In genomic region chr9:14248149-14248548, GRCh38 we compare ENCODE assay signal across 32 cellular contexts.
"Had no signal": no experiment of that assay in that cellular context is flagged by ENCODE, and none has a peak within 500 bp of the region (broad histone marks: within the 10 kb centered on the region; RNA-seq: fewer than 3 reads in every experiment).

No MANE protein-coding gene starts in this region.

- H3K4me3 Mint-ChIP-seq: naive thymus-derived CD4-positive, alpha-beta T cell; natural killer cell; nephron; neural progenitor cell; stimulated activated memory B cell treated with anti-CD40 and anti-IgM and Interleukin-4, amounts not matched to agents 10 μg/mL and 1 μg/mL and 100 μg/mL, for 72 hours; stimulated activated naive CD8-positive, alpha-beta T cell treated with anti-CD3 and anti-CD28 coated beads, Interleukin-15, amount 100 ng/mL, for 72 hours had no signal

- H3K9me3 ChIP-seq: ovary, psoas muscle, spleen, suprapubic skin, testis, tibial artery, transverse colon, upper lobe of left lung, vagina had no signal

- H3K79me2 ChIP-seq: parathyroid adenoma had no signal

- H3K27me3 ChIP-seq: neural progenitor cell, ovary, spleen, suprapubic skin, testis, tibial artery, transverse colon, upper lobe of left lung, vagina had no signal

- H3K27ac ChIP-seq: neural progenitor cell, ovary, parathyroid adenoma, psoas muscle, skin epidermis, spleen, suprapubic skin, testis, tibial artery, transverse colon, upper lobe of left lung, vagina had no signal

- H3K27ac Mint-ChIP-seq: naive thymus-derived CD4-positive, alpha-beta T cell; natural killer cell; neural progenitor cell; progenitor cell of endocrine pancreas; stimulated activated memory B cell treated with anti-CD40 and anti-IgM and Interleukin-4, amounts not matched to agents 10 μg/mL and 1 μg/mL and 100 μg/mL, for 72 hours; stimulated activated naive CD8-positive, alpha-beta T cell treated with anti-CD3 and anti-CD28 coated beads, Interleukin-15, amount 100 ng/mL, for 72 hours had no signal

- H3K4me2 ChIP-seq: neural progenitor cell, smooth muscle cell had no signal

- H3K4me3 ChIP-seq: neural progenitor cell, ovary, psoas muscle, skin epidermis, smooth muscle cell, spleen, suprapubic skin, testis, tibial artery, transverse colon, upper lobe of left lung, vagina had no signal

- H2AFZ ChIP-seq: neural progenitor cell, parathyroid adenoma had no signal

- H3K9ac ChIP-seq: neural progenitor cell, parathyroid adenoma had no signal

- H3K36me3 ChIP-seq: neural progenitor cell, ovary, spleen, suprapubic skin, tibial artery, transverse colon, upper lobe of left lung, vagina had no signal

- H3K4me1 Mint-ChIP-seq: naive thymus-derived CD4-positive, alpha-beta T cell; natural killer cell; stimulated activated memory B cell treated with anti-CD40 and anti-IgM and Interleukin-4, amounts not matched to agents 10 μg/mL and 1 μg/mL and 100 μg/mL, for 72 hours; stimulated activated naive CD8-positive, alpha-beta T cell treated with anti-CD3 and anti-CD28 coated beads, Interleukin-15, amount 100 ng/mL, for 72 hours had no signal

- ATAC-seq: naive thymus-derived CD4-positive, alpha-beta T cell; natural killer cell; psoas muscle; right cardiac atrium; sciatic nerve; stimulated activated memory B cell treated with anti-CD40 and anti-IgM and Interleukin-4, amounts not matched to agents 10 μg/mL and 1 μg/mL and 100 μg/mL, for 72 hours; stimulated activated naive CD8-positive, alpha-beta T cell treated with anti-CD3 and anti-CD28 coated beads, Interleukin-15, amount 100 ng/mL, for 72 hours; stimulated activated naive CD8-positive, alpha-beta T cell treated with anti-CD3 and anti-CD28 coated beads, Interleukin-15, Interleukin-2, amounts not matched to agents 100 U/mL and 50 U/mL, for 24 hours had no signal

- H3K9me3 Mint-ChIP-seq: nephron; neural progenitor cell; stimulated activated naive CD8-positive, alpha-beta T cell treated with anti-CD3 and anti-CD28 coated beads, Interleukin-15, amount 100 ng/mL, for 72 hours had no signal

- DNase-seq: naive thymus-derived CD4-positive, alpha-beta T cell; natural killer cell; occipital lobe; ovary; posterior cingulate gyrus; psoas muscle; right cardiac atrium; spleen; stimulated activated CD4-positive, alpha-beta T cell treated with anti-CD3 and anti-CD28 coated beads, Interleukin-12 subunit alpha, Interleukin-12 subunit beta, amount 100 ng/mL, for 4 hours; stimulated activated CD4-positive, alpha-beta T cell treated with anti-CD3 and anti-CD28 coated beads, Interleukin-1b, Interleukin-23, amount 100 ng/mL, for 48 hours; stimulated activated CD4-positive, alpha-beta T cell treated with anti-CD3 and anti-CD28 coated beads, Interleukin-4, amount 100 ng/mL, for 1 hour; stimulated activated CD4-positive, alpha-beta T cell treated with anti-CD3 and anti-CD28 coated beads, Interleukin-4, amount 100 ng/mL, for 4 hours; stimulated activated CD8-positive, alpha-beta memory T cell treated with anti-CD3 and anti-CD28 coated beads, Interleukin-4, amount 100 ng/mL, for 48 hours; stimulated activated naive CD4-positive, alpha-beta T cell; stimulated activated naive CD8-positive, alpha-beta T cell treated with anti-CD3 and anti-CD28 coated beads, Interleukin-15, amount 100 ng/mL, for 72 hours; stimulated activated naive CD8-positive, alpha-beta T cell treated with anti-CD3 and anti-CD28 coated beads, Interleukin-15, Interleukin-2, amounts not matched to agents 100 U/mL and 50 U/mL, for 24 hours; substantia nigra; testis; tibial artery; transverse colon; upper lobe of left lung had no signal

- H3K27me3 Mint-ChIP-seq: progenitor cell of endocrine pancreas; stimulated activated naive CD8-positive, alpha-beta T cell treated with anti-CD3 and anti-CD28 coated beads, Interleukin-15, amount 100 ng/mL, for 72 hours had no signal

- FAIRE-seq: urothelium cell line had no signal

- H3K36me3 Mint-ChIP-seq: naive thymus-derived CD4-positive, alpha-beta T cell; natural killer cell; neural progenitor cell; stimulated activated memory B cell treated with anti-CD40 and anti-IgM and Interleukin-4, amounts not matched to agents 10 μg/mL and 1 μg/mL and 100 μg/mL, for 72 hours had no signal
